25 cellular contexts compared by ENCODE assay signal in the genomic region with DNA sequence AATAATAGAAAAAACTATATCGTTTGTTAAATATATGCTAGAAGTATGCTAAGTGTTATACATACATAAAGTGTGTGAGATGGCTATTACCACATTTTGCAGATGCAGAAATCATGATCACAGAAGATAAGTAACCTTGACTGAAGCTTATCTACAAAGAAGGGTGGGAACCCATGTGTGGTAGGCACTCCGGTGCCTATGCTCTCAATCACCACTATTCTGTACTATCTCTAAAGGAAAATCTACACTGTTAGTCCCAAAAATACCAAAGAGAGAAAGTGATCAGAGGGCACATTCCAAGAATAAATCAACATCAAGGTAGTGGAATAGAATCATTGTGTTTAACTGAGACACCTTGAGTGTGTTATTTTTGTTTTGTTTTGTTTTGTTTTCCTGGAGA. TPM values are rescaled to one million over a fixed set of nuclear protein-coding genes. Genes with fewer than 3 reads are reported as not detected.
DNase-seq lines count a peak whose midpoint lies in the region; TF ChIP-seq lines count a peak whose summit lies in the region.
"Had no signal": no experiment of that assay in that cellular context is flagged by ENCODE, and none has a peak within 500 bp of the region (broad histone marks: within the 10 kb centered on the region; RNA-seq: fewer than 3 reads in every experiment).

No MANE protein-coding gene starts in this region.

- H3K4me1 ChIP-seq in mammary epithelial cell (ENCODE audit: insufficient read depth, low read length) = no peaks in the 10 kb centered on the region
- peaks cover 9% of the 10 kb centered on the region for H3K4me1 ChIP-seq in adipocyte (ENCODE audit: control insufficient read depth, insufficient read depth, low read length)
- H3K4me1 ChIP-seq: A549, Caco-2 had no signal

- no peak overlapping the region for H2AFZ ChIP-seq in mammary epithelial cell (ENCODE audit: low read depth, low read length)

- intact Hi-C loops in MCF 10A (cut with micrococcal nuclease) = no loop called here
- intact Hi-C loops in mammary epithelial cell (cut with micrococcal nuclease) = no loop called here

- H3K36me3 Mint-ChIP-seq in MCF 10A (ENCODE audit: insufficient read depth, unreplicated experiment) (peaks cover 22% of the 10 kb centered on the region), mesothelial cell of epicardium (peaks cover 15% of the 10 kb centered on the region)
- H3K36me3 Mint-ChIP-seq: CD8-positive, alpha-beta T cell had no signal

- no peak overlapping the region for H3K9ac ChIP-seq in mammary epithelial cell (ENCODE audit: insufficient read depth, low read length)
- H3K9ac ChIP-seq in adipocyte (ENCODE audit: low read length) = no peak overlapping the region
- H3K9ac ChIP-seq: BLaER1 treated with 17β-estradiol and CSF1 and Interleukin-3, amounts not matched to agents 10 nM and 100 nM had no signal

- H3K27me3 Mint-ChIP-seq in MCF 10A (ENCODE audit: insufficient read depth, unreplicated experiment) (no peaks in the 10 kb centered on the region), mesothelial cell of epicardium (ENCODE audit: low read depth) (no peaks in the 10 kb centered on the region)
- H3K27me3 Mint-ChIP-seq: B cell had no signal

- no peak overlapping the region for H3K27ac ChIP-seq in mammary epithelial cell (ENCODE audit: insufficient read depth, low read depth, low read length)
- no peak overlapping the region for H3K27ac ChIP-seq in substantia nigra (ENCODE audit: low read depth, low read length, poor library complexity, severe bottlenecking)
- H3K27ac ChIP-seq: 22Rv1; A549; BLaER1 treated with 17β-estradiol and CSF1 and Interleukin-3, amounts not matched to agents 10 nM and 100 nM; C4-2B had no signal

- in situ Hi-C loops in mammary epithelial cell (cut with MboI; ENCODE audit: low sequenced_read_pairs in 2 of 2) = no loop called here

- CTCF ChIA-PET in MCF 10A (lab: Yijun Ruan, JAX) = interaction anchor here (0.6 to 1.1 kb wide), 2 partner anchors 16 to 47 kb away, joined by 3 read pairs; no protein-coding TSS in a partner anchor
- CTCF ChIA-PET in mammary epithelial cell (lab: Charles Lee; ENCODE audit: low non-redundant PET) = interaction anchor here (0.7 kb wide), 1 partner anchor 1519 kb away, joined by 6 read pairs; no protein-coding TSS in a partner anchor

- dilution Hi-C loops in mammary epithelial cell (cut with HindIII; ENCODE audit: low sequenced_read_pairs) = no loop called here

- DNase-seq in MCF 10A (ENCODE audit: unreplicated experiment) (no peak), mammary epithelial cell (no peak), adipocyte (ENCODE audit: low read depth) (no peak), mesothelial cell of epicardium (ENCODE audit: low spot score in 2 of 2, unreplicated experiment in 2 of 2) (no peak), substantia nigra (lab: John Stamatoyannopoulos, UW) (no peak)
- DNase-seq: AML-193; Caco-2; Calu3; CD4-positive, alpha-beta T cell; CD8-positive, alpha-beta T cell; DMS 273 treated with DMSO at 0.1 percent for 48 hours; DMS153; DMS53; DMS79; DND-41; EL; GDM1 had no signal

- H3K79me2 ChIP-seq in mammary epithelial cell (ENCODE audit: insufficient read depth, low read length) = no peaks in the 10 kb centered on the region

- no peaks in the 10 kb centered on the region for H3K9me3 ChIP-seq in mammary epithelial cell (replicated peaks; ENCODE audit: insufficient read depth, low read length)
- no peaks in the 10 kb centered on the region for H3K9me3 ChIP-seq in adipocyte (ENCODE audit: control insufficient read depth, low read length)
- H3K9me3 ChIP-seq: A549; BLaER1 treated with 17β-estradiol and CSF1 and Interleukin-3, amounts not matched to agents 10 nM and 100 nM; Caco-2 had no signal

- peaks cover 10% of the 10 kb centered on the region for H3K4me1 Mint-ChIP-seq in MCF 10A (ENCODE audit: insufficient read depth, unreplicated experiment)
- no peaks in the 10 kb centered on the region for H3K4me1 Mint-ChIP-seq in mesothelial cell of epicardium
- H3K4me1 Mint-ChIP-seq: B cell had no signal

- no TSS peak for BruUV-seq in MCF 10A (replicated peaks; lab: Mats Ljungman, UMichigan)
- BruUV-seq in mammary epithelial cell (replicated peaks; lab: Mats Ljungman, UMichigan) = no TSS peak

- H3K4me3 Mint-ChIP-seq in MCF 10A (ENCODE audit: unreplicated experiment) (no peak overlapping the region), mesothelial cell of epicardium (no peak overlapping the region)
- H3K4me3 Mint-ChIP-seq: B cell; CD4-positive, alpha-beta T cell; CD8-positive, alpha-beta T cell had no signal

- 68% methylated on average over 2 of the region's 2 CpGs for WGBS in mammary epithelial cell (ENCODE audit: low coverage, missing lambda C conversion rate)

- H3K4me2 ChIP-seq in mammary epithelial cell (ENCODE audit: insufficient read depth, low read depth, low read length) = no peak overlapping the region
- H3K4me2 ChIP-seq: A549; BLaER1 treated with 17β-estradiol and CSF1 and Interleukin-3, amounts not matched to agents 10 nM and 100 nM had no signal

- H3K36me3 ChIP-seq in mammary epithelial cell (ENCODE audit: insufficient read depth, low read length) = no peaks in the 10 kb centered on the region
- peaks cover 18% of the 10 kb centered on the region for H3K36me3 ChIP-seq in adipocyte (ENCODE audit: control insufficient read depth, insufficient read depth, low read length, severe bottlenecking)
- H3K36me3 ChIP-seq: BLaER1 treated with 17β-estradiol and CSF1 and Interleukin-3, amounts not matched to agents 10 nM and 100 nM had no signal

- POLR2A ChIA-PET in MCF 10A (lab: Yijun Ruan, JAX) = no interaction called here

- H3K9me3 Mint-ChIP-seq in MCF 10A (ENCODE audit: unreplicated experiment) (no peaks in the 10 kb centered on the region), mesothelial cell of epicardium (no peaks in the 10 kb centered on the region)
- H3K9me3 Mint-ChIP-seq: CD4-positive, alpha-beta T cell; CD8-positive, alpha-beta T cell had no signal

- H3K27me3 ChIP-seq in mammary epithelial cell (ENCODE audit: insufficient read depth, low read length) (no peaks in the 10 kb centered on the region), adipocyte (replicated peaks; ENCODE audit: control insufficient read depth, insufficient read depth, low read length) (no peaks in the 10 kb centered on the region)
- H3K27me3 ChIP-seq: BLaER1 treated with 17β-estradiol and CSF1 and Interleukin-3, amounts not matched to agents 10 nM and 100 nM had no signal

- no peak overlapping the region for H3K4me3 ChIP-seq in mammary epithelial cell (replicated peaks in 1 of 3; ENCODE audit: insufficient read depth in 1 of 3, low read depth in 2 of 3, low read length in 3 of 3)
- H3K4me3 ChIP-seq in adipocyte (ENCODE audit: low read length) = peak overlapping the region; percentile 12
- H3K4me3 ChIP-seq: A549; BLaER1 treated with 17β-estradiol and CSF1 and Interleukin-3, amounts not matched to agents 10 nM and 100 nM; GM12878 had no signal

- H4K20me1 ChIP-seq in mammary epithelial cell (ENCODE audit: insufficient read depth, low read length) = no peaks in the 10 kb centered on the region
- H4K20me1 ChIP-seq: BLaER1 treated with 17β-estradiol and CSF1 and Interleukin-3, amounts not matched to agents 10 nM and 100 nM had no signal

- TF ChIP-seq CTCF in MCF 10A (IDR thresholded peaks at IDR 0.05; ENCODE audit: unreplicated experiment) (no peak), mammary epithelial cell (conservative IDR thresholded peaks at IDR 0.05 in 1 of 2, IDR thresholded peaks at IDR 0.05 in 1 of 2; ENCODE audit: extremely low read depth in 1 of 2, insufficient read depth in 1 of 2, low read depth in 1 of 2, low read length in 2 of 2) (no peak), mesothelial cell of epicardium (IDR thresholded peaks at IDR 0.05; ENCODE audit: unreplicated experiment) (no peak)

- H3K27ac Mint-ChIP-seq in MCF 10A (ENCODE audit: low read depth, unreplicated experiment) = peak overlapping the region; percentile 9
- no peak overlapping the region for H3K27ac Mint-ChIP-seq in mesothelial cell of epicardium
- H3K27ac Mint-ChIP-seq: B cell; CD4-positive, alpha-beta T cell; CD8-positive, alpha-beta T cell had no signal

RNA-seq across cellular contexts. Expression of a gene that starts 48.9 kb away (rescaled TPM):
- total RNA-seq in MCF 10A (2022) (0.23 TPM in 1 of 2 replicates, not detected in the other), mammary epithelial cell (10 to 100 TPM in 1 of 2 donors, 1 to 10 TPM in 1; 5.1 to 68.3 TPM), mesothelial cell of epicardium (0.53 to 1.0 TPM (median 0.80 TPM) in 3 replicates)
- 4.3 TPM for polyA plus RNA-seq in mammary epithelial cell
- polyA minus RNA-seq in mammary epithelial cell = 4.6 TPM
- total RNA-seq: A172, G401 had no signal
